Comparison of ENCODE assay signal across 8 cellular contexts in the genomic region with DNA sequence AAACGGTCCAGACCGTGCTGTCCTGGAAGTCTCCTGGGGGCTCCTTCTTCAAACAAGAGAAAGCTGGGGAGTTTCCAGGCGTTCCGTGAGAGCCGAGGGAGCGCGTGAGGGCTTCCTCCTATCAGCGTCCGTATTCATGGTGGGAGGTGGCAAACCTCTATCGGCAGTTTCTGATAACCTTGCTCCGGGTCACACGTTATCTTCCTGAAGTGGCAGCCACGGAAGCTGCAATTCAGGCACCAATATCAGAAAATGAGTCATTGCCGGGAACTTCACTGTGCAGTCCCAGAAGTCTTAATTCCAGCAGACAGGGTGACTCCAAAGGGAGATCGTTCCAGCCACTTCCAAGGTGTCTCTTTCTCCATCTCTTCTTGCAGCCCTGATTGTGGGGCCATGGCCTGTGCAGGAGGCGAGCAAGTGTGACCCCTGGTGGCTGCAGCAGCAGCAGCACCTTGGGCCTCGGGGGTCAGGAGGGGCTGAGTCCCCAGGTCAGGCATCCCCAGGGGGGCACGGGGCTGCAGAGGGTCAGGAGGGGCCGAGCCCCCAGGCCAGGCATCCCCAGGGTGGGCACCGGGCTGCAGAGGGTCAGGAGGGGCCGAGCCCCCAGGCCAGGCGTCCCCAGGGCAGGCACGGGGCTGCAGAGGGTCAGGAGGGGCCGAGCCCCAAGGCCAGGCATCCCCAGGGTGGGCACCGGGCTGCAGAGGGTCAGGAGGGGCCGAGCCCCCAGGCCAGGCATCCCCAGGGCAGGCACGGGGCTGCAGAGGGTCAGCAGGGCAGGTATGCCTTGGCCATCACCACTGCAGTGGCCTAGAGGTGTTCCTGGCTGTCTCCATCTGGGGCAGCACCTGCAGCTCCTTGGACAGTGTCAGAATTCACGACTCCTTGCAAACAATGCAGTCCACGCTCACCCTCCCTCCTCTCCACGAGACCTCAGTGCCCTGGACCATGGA.
DNase-seq lines count a peak whose midpoint lies in the region; ATAC-seq and TF ChIP-seq lines count a peak whose summit lies in the region.

No MANE protein-coding gene starts in this region.

- H3K27ac Mint-ChIP-seq in CD4-positive, CD25-positive, alpha-beta regulatory T cell = peak overlapping the region; percentile 44 to 82 (median 74)
- H3K27ac Mint-ChIP-seq in glutamatergic neuron (ENCODE audit: unreplicated experiment) = no peak overlapping the region

- H3K4me1 Mint-ChIP-seq in CD4-positive, CD25-positive, alpha-beta regulatory T cell = peaks cover 0 to 40% (median 11%) of the 10 kb centered on the region in 4 donors
- peaks cover 2% of the 10 kb centered on the region for H3K4me1 Mint-ChIP-seq in glutamatergic neuron (ENCODE audit: low read depth, unreplicated experiment)

- no peaks in the 10 kb centered on the region for H3K36me3 Mint-ChIP-seq in CD4-positive, CD25-positive, alpha-beta regulatory T cell
- H3K36me3 Mint-ChIP-seq in glutamatergic neuron (ENCODE audit: unreplicated experiment) = peaks cover 15% of the 10 kb centered on the region

- H3K9me3 Mint-ChIP-seq in CD4-positive, CD25-positive, alpha-beta regulatory T cell = peaks cover 0 to 4% (median 0%) of the 10 kb centered on the region in 7 donors
- peaks cover 22% of the 10 kb centered on the region for H3K9me3 Mint-ChIP-seq in glutamatergic neuron (ENCODE audit: unreplicated experiment)

- TF ChIP-seq CTCF in glutamatergic neuron (IDR thresholded peaks at IDR 0.05; ENCODE audit: partially characterized antibody, unreplicated experiment) (peak; percentile 73), omental fat pad (IDR thresholded peaks at IDR 0.05) (no peak), thyroid gland (IDR thresholded peaks at IDR 0.05) (peak in 2 of 6 experiments; percentile 14 to 52)

- peaks cover 3% of the 10 kb centered on the region for H3K4me1 ChIP-seq in CD4-positive, CD25-positive, alpha-beta regulatory T cell (ENCODE audit: control insufficient read depth, insufficient read depth, low read length, poor library complexity, severe bottlenecking)
- no peaks in the 10 kb centered on the region for H3K4me1 ChIP-seq in thyroid gland

- H3K27me3 Mint-ChIP-seq in CD4-positive, CD25-positive, alpha-beta regulatory T cell = no peaks in the 10 kb centered on the region
- H3K27me3 Mint-ChIP-seq in glutamatergic neuron (ENCODE audit: unreplicated experiment) = peaks cover 13% of the 10 kb centered on the region

- peak overlapping the region; percentile 54 to 87 (median 78) for H3K4me3 Mint-ChIP-seq in CD4-positive, CD25-positive, alpha-beta regulatory T cell
- no peak overlapping the region for H3K4me3 Mint-ChIP-seq in glutamatergic neuron (ENCODE audit: unreplicated experiment)

- peak; percentile 60 to 64 for ATAC-seq in CD4-positive, CD25-positive, alpha-beta regulatory T cell (ENCODE audit: low read depth in 2 of 2)
- ATAC-seq in omental fat pad (ENCODE audit: low FRiP score) = no peak

- no peaks in the 10 kb centered on the region for H3K27me3 ChIP-seq in CD4-positive, CD25-positive, alpha-beta regulatory T cell (ENCODE audit: control insufficient read depth, insufficient read depth, low read length)
- H3K27me3 ChIP-seq in thyroid gland = no peaks in the 10 kb centered on the region

- H3K4me3 ChIP-seq in CD4-positive, CD25-positive, alpha-beta regulatory T cell (ENCODE audit: low read depth, low read length) = peak overlapping the region; percentile 62
- H3K4me3 ChIP-seq in thyroid gland (replicated peaks in 1 of 3) = no peak overlapping the region

- intact Hi-C loops in thyroid gland (cut with DNase I) = no loop called here

- 16 to 17% methylated on average over 18 of the region's 30 CpGs for whole genome bisulfite sequencing in thyroid gland, 2 donors

- peak; percentile 10 to 55 (median 54) for DNase-seq in CD4-positive, CD25-positive, alpha-beta regulatory T cell
- peak; percentile 3 for DNase-seq in M059J (ENCODE audit: low read depth)
- peak; percentile 21 to 36 for DNase-seq in activated CD4-positive, alpha-beta T cell treated with anti-CD3 and anti-CD28 coated beads, Interleukin-2, amount 50 U/mL, for 24 hours (ENCODE audit: low read depth in 1 of 2, low spot score in 1 of 2)
- peak; percentile 61 for DNase-seq in glutamatergic neuron
- peak; percentile 50 to 60 for DNase-seq in stimulated activated CD4-positive, alpha-beta T cell treated with anti-CD3 and anti-CD28 coated beads, Interleukin-4, amount 100 ng/mL, for 4 hours
- DNase-seq in omental fat pad (ENCODE audit: low spot score) = no peak
- DNase-seq in thyroid gland = no peak
- no peak for DNase-seq in SHP77 treated with DMSO at 0.1 percent for 48 hours (lab: John Stamatoyannopoulos, UW)

- H3K9me3 ChIP-seq in CD4-positive, CD25-positive, alpha-beta regulatory T cell (ENCODE audit: control insufficient read depth in 2 of 2, low read length in 2 of 2) = no peaks in the 10 kb centered on the region
- no peaks in the 10 kb centered on the region for H3K9me3 ChIP-seq in thyroid gland

- no peak overlapping the region for H3K27ac ChIP-seq in CD4-positive, CD25-positive, alpha-beta regulatory T cell (ENCODE audit: insufficient read depth, low read length, poor library complexity, severe bottlenecking)
- no peak overlapping the region for H3K27ac ChIP-seq in thyroid gland

- no peaks in the 10 kb centered on the region for H3K36me3 ChIP-seq in CD4-positive, CD25-positive, alpha-beta regulatory T cell (ENCODE audit: control insufficient read depth, insufficient read depth, low read length)
- no peaks in the 10 kb centered on the region for H3K36me3 ChIP-seq in thyroid gland

- TF ChIP-seq POLR2A in thyroid gland (IDR thresholded peaks at IDR 0.05) = no peak

Comparison
In these comparisons a context has a peak if more than half of its experiments do, and no peak if none do; other contexts are left out.
1. DNase-seq: peak in CD4-positive, CD25-positive, alpha-beta regulatory T cell (3 of 3), M059J (single experiment), activated CD4-positive, alpha-beta T cell treated with anti-CD3 and anti-CD28 coated beads, Interleukin-2, amount 50 U/mL, for 24 hours (2 of 2), glutamatergic neuron (single experiment) and stimulated activated CD4-positive, alpha-beta T cell treated with anti-CD3 and anti-CD28 coated beads, Interleukin-4, amount 100 ng/mL, for 4 hours (2 of 2); none in omental fat pad (single experiment), thyroid gland (0 of 2) and SHP77 treated with DMSO at 0.1 percent for 48 hours (single experiment).